8 cellular contexts compared by ENCODE assay signal in genomic region chr19:17333611-17334413, GRCh38. TPM values are rescaled to one million over a fixed set of nuclear protein-coding genes. Genes with fewer than 3 reads are reported as not detected.
DNase-seq lines count a peak whose midpoint lies in the region; ATAC-seq and TF ChIP-seq lines count a peak whose summit lies in the region.

No MANE protein-coding gene starts in this region.

- H3K36me3 Mint-ChIP-seq in naive B cell: no peaks in the 10 kb centered on the region

- H3K4me3 Mint-ChIP-seq in naive B cell: peak overlapping the region; percentile 80 to 90 (median 84)

- H3K4me1 Mint-ChIP-seq in naive B cell: peaks cover 30 to 45% (median 34%) of the 10 kb centered on the region in 3 donors

- no peaks in the 10 kb centered on the region for H3K9me2 ChIP-seq in Loucy (replicated peaks; ENCODE audit: low read depth, low read length)

- DNase-seq in G401 (ENCODE audit: low spot score): peak; percentile 42
- peak; percentile 48 to 73 for DNase-seq in activated CD4-positive, alpha-beta T cell treated with anti-CD3 and anti-CD28 coated beads, Interleukin-2, amount 50 U/mL, for 24 hours (ENCODE audit: low read depth in 1 of 2, low spot score in 1 of 2)
- peak; percentile 56 for DNase-seq in effector CD4-positive, alpha-beta T cell
- peak; percentile 48 for DNase-seq in naive B cell
- peak in 5 of 49 donors; percentile 17 to 58 (median 37) for DNase-seq in substantia nigra (lab: John Stamatoyannopoulos, UW)
- no peak for DNase-seq in DMS53 (lab: John Stamatoyannopoulos, UW)

- no peaks in the 10 kb centered on the region for H3K36me3 ChIP-seq in Loucy (ENCODE audit: insufficient read depth, low read length)

- TF ChIP-seq CTCF in Loucy (conservative IDR thresholded peaks at IDR 0.05; ENCODE audit: low read length): no peak

- peak overlapping the region in 5 of 6 donors; percentile 2 to 78 (median 70) for H3K27ac Mint-ChIP-seq in naive B cell

- peak in 1 of 2 donors; percentile 7 for ATAC-seq in naive B cell (ENCODE audit: low read depth in 2 of 2)
- ATAC-seq in GM21447 (IDR thresholded peaks at IDR 0.05; ENCODE audit: unreplicated experiment): no peak

- peak overlapping the region; percentile 87 for H3K9ac ChIP-seq in Loucy (ENCODE audit: low read depth, low read length, poor library complexity, severe bottlenecking)

- H3K9me3 Mint-ChIP-seq in naive B cell: no peaks in the 10 kb centered on the region

- H3K4me3 ChIP-seq in Loucy (ENCODE audit: low read length, poor library complexity, severe bottlenecking): peak overlapping the region; percentile 95

- H3K4me2 ChIP-seq in Loucy (ENCODE audit: low read depth, low read length, poor library complexity, severe bottlenecking): peak overlapping the region; percentile 64

- peaks cover 27% of the 10 kb centered on the region for H3K4me1 ChIP-seq in Loucy (ENCODE audit: insufficient read depth, low read length, poor library complexity, severe bottlenecking)

- H3K9me3 ChIP-seq in Loucy (ENCODE audit: insufficient read depth, low read depth, low read length): no peaks in the 10 kb centered on the region

- H3F3A ChIP-seq in Loucy (ENCODE audit: low read depth): peaks cover 6% of the 10 kb centered on the region; the same call in 1 of the 2 replicates

- H2AFZ ChIP-seq in Loucy (ENCODE audit: low read length): peak overlapping the region; percentile 97

- peaks cover 17% of the 10 kb centered on the region; the same call in 1 of the 2 replicates for H3K79me2 ChIP-seq in Loucy (ENCODE audit: insufficient read depth, low read length)

- in situ Hi-C loops in G401 (cut with HindIII; ENCODE audit: low sequenced_read_pairs): no loop called here

- peaks cover 0 to 21% (median 16%) of the 10 kb centered on the region in 3 donors for H3K27me3 Mint-ChIP-seq in naive B cell

- H4K20me1 ChIP-seq in Loucy (ENCODE audit: insufficient read depth, low read length, poor library complexity, severe bottlenecking): peaks cover 6% of the 10 kb centered on the region

- peak overlapping the region; percentile 71 for H3K27ac ChIP-seq in substantia nigra (ENCODE audit: low read depth, low read length, poor library complexity, severe bottlenecking)

- no peaks in the 10 kb centered on the region for H3K27me3 ChIP-seq in Loucy (ENCODE audit: insufficient read depth, low read length, poor library complexity, severe bottlenecking)

RNA-seq across cellular contexts. Expression of gene ANO8, which starts 0.8 kb away (rescaled TPM):
- 3.1 and 4.3 TPM in 2 replicates for total RNA-seq in G401 (2014; rRNA removed; shearing (Covaris generic))
- polyA plus RNA-seq in naive B cell (ENCODE audit: low read depth in 6 of 6): not detected

RNA-seq across cellular contexts. Expression of gene GTPBP3, which starts 3.5 kb away (rescaled TPM):
- 35.0 and 41.1 TPM in 2 replicates for total RNA-seq in G401 (2014; rRNA removed; shearing (Covaris generic))
- 1 to 10 TPM; 5.6 to 9.7 (median 6.8) TPM for polyA plus RNA-seq in naive B cell (ENCODE audit: low read depth in 6 of 6)

RNA-seq across cellular contexts. Expression of gene DDA1, which starts 24.4 kb away (rescaled TPM):
- 15.0 and 28.2 TPM in 2 replicates for total RNA-seq in G401 (2014; rRNA removed; shearing (Covaris generic))
- 10 to 100 TPM; 16.2 to 25.0 (median 22.6) TPM for polyA plus RNA-seq in naive B cell (ENCODE audit: low read depth in 6 of 6)

RNA-seq across cellular contexts. Expression of gene MRPL34, which starts 28.1 kb away (rescaled TPM):
- 19.0 and 25.4 TPM in 2 replicates for total RNA-seq in G401 (2014; rRNA removed; shearing (Covaris generic))
- polyA plus RNA-seq in naive B cell (ENCODE audit: low read depth in 6 of 6): 100 to 1,000 TPM; 121 to 189 (median 160) TPM

RNA-seq across cellular contexts. Expression of gene ABHD8, which starts 30.6 kb away (rescaled TPM):
- 57.6 and 60.6 TPM in 2 replicates for total RNA-seq in G401 (2014; rRNA removed; shearing (Covaris generic))
- polyA plus RNA-seq in naive B cell (ENCODE audit: low read depth in 6 of 6): 1 to 10 TPM; 6.4 to 8.6 (median 7.4) TPM
